In the genomic region with DNA sequence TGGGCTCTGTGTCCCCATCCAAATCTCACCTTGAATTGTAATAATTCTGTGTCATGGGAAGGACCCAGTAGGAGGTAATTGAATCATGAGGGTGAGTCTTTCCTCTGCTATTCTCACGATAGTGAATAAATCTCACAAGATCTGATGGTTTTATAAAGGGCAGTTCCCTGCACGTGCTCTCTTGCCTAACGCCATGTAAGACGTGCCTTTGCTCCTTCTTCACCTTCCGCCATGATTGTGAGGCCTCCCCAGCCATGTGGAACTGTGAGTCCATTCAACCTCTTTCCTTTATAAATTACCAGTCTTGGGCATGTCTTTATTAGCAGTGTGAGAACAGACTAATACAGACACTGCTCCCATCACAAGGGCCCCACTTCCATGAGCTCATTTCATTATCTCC, we compare ENCODE assay signal across 3 cellular contexts. TPM values are rescaled to one million over a fixed set of nuclear protein-coding genes. Genes with fewer than 3 reads are reported as not detected.
"Had no signal": no experiment of that assay in that cellular context is flagged by ENCODE, and none has a peak within 500 bp of the region (broad histone marks: within the 10 kb centered on the region; RNA-seq: fewer than 3 reads in every experiment).

No MANE protein-coding gene starts in this region.

RNA-seq across cellular contexts. Expression of a gene that starts 3.2 kb away (rescaled TPM):
- total RNA-seq: HT-29, IMR-90 had no signal
- polyA plus RNA-seq: IgD-negative memory B cell, IMR-90 had no signal
